Comparison of ENCODE assay signal across 8 cellular contexts in genomic region chr19:4471400-4472173, GRCh38. TPM values are rescaled to one million over a fixed set of nuclear protein-coding genes. Genes with fewer than 3 reads are reported as not detected.
DNase-seq lines count a peak whose midpoint lies in the region; ATAC-seq, FAIRE-seq and TF ChIP-seq lines count a peak whose summit lies in the region.

No MANE protein-coding gene starts in this region.

- TF ChIP-seq CTCF in AG09319 (IDR thresholded peaks at IDR 0.05; ENCODE audit: low read depth, low read length) (no peak), keratinocyte (optimal IDR thresholded peaks at IDR 0.05 in 1 of 3, IDR thresholded peaks at IDR 0.05 in 1 of 3, conservative IDR thresholded peaks at IDR 0.05 in 1 of 3; ENCODE audit: extremely low read depth in 1 of 3, insufficient read depth in 2 of 3, low read length in 3 of 3) (no peak)

- dilution Hi-C loops in keratinocyte (cut with MboI; ENCODE audit: extremely low pct_ligation_motif_present, low sequenced_read_pairs), result no loop called here

- H3K4me1 ChIP-seq in keratinocyte (ENCODE audit: control insufficient read depth, extremely low read depth, insufficient read depth, low read length), result peaks cover 4% of the 10 kb centered on the region

- DNase-seq in AG09319 (ENCODE audit: extremely low read depth, low read depth) (peak; percentile 100), NCI-H345 treated with DMSO at 0.1 percent for 48 hours (lab: John Stamatoyannopoulos, UW; ENCODE audit: unreplicated experiment) (peak; percentile 100), cerebellar nuclear complex (lab: John Stamatoyannopoulos, UW) (peak; percentile 100), keratinocyte (ENCODE audit: low read depth, low spot score) (peak; percentile 100)
- DNase-seq in activated CD4-positive, CD25-positive, alpha-beta regulatory T cell treated with anti-CD3 and anti-CD28 coated beads, Interleukin-2, amount 50 U/mL, for 16 hours (ENCODE audit: low read depth, low spot score), result peak; percentile 96
- peak; percentile 94 to 97 (median 96) for DNase-seq in stimulated activated CD4-positive, alpha-beta T cell treated with anti-CD3 and anti-CD28 coated beads, Interleukin-12 subunit alpha, Interleukin-12 subunit beta, amount 100 ng/mL, for 48 hours (ENCODE audit: low read depth in 2 of 3, low spot score in 1 of 3)

- no peaks in the 10 kb centered on the region for H3K9me1 ChIP-seq in keratinocyte (ENCODE audit: control insufficient read depth, extremely low read depth, insufficient read depth, low read length)

- peak overlapping the region; percentile 94 for H3K4me2 ChIP-seq in keratinocyte (ENCODE audit: control insufficient read depth, extremely low read depth, insufficient read depth, low read depth, low read length)

- peaks cover 27% of the 10 kb centered on the region for H3K79me2 ChIP-seq in keratinocyte (ENCODE audit: control insufficient read depth, insufficient read depth, low read length)

- ATAC-seq in GM19035 (IDR thresholded peaks at IDR 0.05; ENCODE audit: unreplicated experiment) (peak; percentile 85), HG03342 (IDR thresholded peaks at IDR 0.05; ENCODE audit: unreplicated experiment) (peak; percentile 81)

- FAIRE-seq in keratinocyte (lab: Jason Lieb, UNC), result peak; percentile 98

- peak overlapping the region; percentile 51 to 81 (median 72) for H3K4me3 ChIP-seq in keratinocyte (ENCODE audit: control insufficient read depth in 2 of 3, extremely low read depth in 1 of 3, insufficient read depth in 2 of 3, low read depth in 1 of 3, low read length in 3 of 3)

- H3K27me3 ChIP-seq in keratinocyte (ENCODE audit: control insufficient read depth, extremely low read depth, insufficient read depth, low read length), result no peaks in the 10 kb centered on the region

- peak overlapping the region; percentile 75 for H3K9ac ChIP-seq in keratinocyte (ENCODE audit: control insufficient read depth, extremely low read depth, insufficient read depth, low read length)

- H3K27ac ChIP-seq in keratinocyte (ENCODE audit: control insufficient read depth, insufficient read depth, low read length), result peak overlapping the region; percentile 83

- H3K36me3 ChIP-seq in keratinocyte (ENCODE audit: control insufficient read depth in 2 of 2, extremely low read depth in 1 of 2, insufficient read depth in 2 of 2, low read length in 2 of 2), result peaks cover 0 to 9% of the 10 kb centered on the region in 2 experiments

- H4K20me1 ChIP-seq in keratinocyte (ENCODE audit: control insufficient read depth, extremely low read depth, insufficient read depth, low read length), result no peaks in the 10 kb centered on the region

- peak overlapping the region; percentile 76 for H2AFZ ChIP-seq in keratinocyte (ENCODE audit: control insufficient read depth, low read length)

- H3K9me3 ChIP-seq in keratinocyte (ENCODE audit: control insufficient read depth, low read depth, low read length), result no peaks in the 10 kb centered on the region

RNA-seq across cellular contexts. Expression of gene HDGFL2, which starts 0.5 kb away (rescaled TPM):
- polyA plus RNA-seq in keratinocyte, result 19.5 to 22.0 TPM (median 21.6 TPM) in 3 replicates
- 19.5 TPM for polyA plus RNA-seq in keratinocyte (2011; ENCODE audit: low read depth)
- 10.0 and 22.2 TPM in 2 replicates for polyA plus RNA-seq in keratinocyte (2011; cell fraction: cytosol; rRNA removed)
- polyA plus RNA-seq in keratinocyte (2011; cell fraction: nucleus; rRNA removed), result 21.4 and 30.6 TPM in 2 replicates
- polyA plus RNA-seq in keratinocyte (2012; ENCODE audit: low replicate concordance), result 6.9 and 42.1 TPM in 2 replicates
- polyA minus RNA-seq in keratinocyte, result 10.4 to 18.6 TPM (median 10.5 TPM) in 3 replicates
- polyA minus RNA-seq in keratinocyte (2011; cell fraction: cytosol; rRNA and poly(A)+ RNA removed), result 24.7 TPM
- polyA minus RNA-seq in keratinocyte (2011; cell fraction: nucleus; rRNA and poly(A)+ RNA removed), result 8.8 and 11.4 TPM in 2 replicates

RNA-seq across cellular contexts. Expression of gene UBXN6, which starts 14.0 kb away (rescaled TPM):
- 36.4 to 63.1 TPM (median 48.2 TPM) in 3 replicates for polyA plus RNA-seq in keratinocyte
- 48.9 TPM for polyA plus RNA-seq in keratinocyte (2011; ENCODE audit: low read depth)
- 36.7 and 82.9 TPM in 2 replicates for polyA plus RNA-seq in keratinocyte (2011; cell fraction: cytosol; rRNA removed)
- 38.6 and 44.6 TPM in 2 replicates for polyA plus RNA-seq in keratinocyte (2011; cell fraction: nucleus; rRNA removed)
- polyA plus RNA-seq in keratinocyte (2012; ENCODE audit: low replicate concordance), result 75.6 and 83.5 TPM in 2 replicates
- 30.9 to 48.0 TPM (median 47.7 TPM) in 3 replicates for polyA minus RNA-seq in keratinocyte
- 82.1 TPM for polyA minus RNA-seq in keratinocyte (2011; cell fraction: cytosol; rRNA and poly(A)+ RNA removed)
- 18.5 and 24.9 TPM in 2 replicates for polyA minus RNA-seq in keratinocyte (2011; cell fraction: nucleus; rRNA and poly(A)+ RNA removed)

RNA-seq across cellular contexts. Expression of gene PLIN4, which starts 46.7 kb away (rescaled TPM):
- polyA plus RNA-seq in keratinocyte, result 0.01 TPM in 1 of 3 replicates, not detected in the others
- polyA plus RNA-seq in keratinocyte (2011; ENCODE audit: low read depth), result not detected
- polyA plus RNA-seq in keratinocyte (2011; cell fraction: cytosol; rRNA removed), result not detected in 2 replicates
- polyA plus RNA-seq in keratinocyte (2011; cell fraction: nucleus; rRNA removed), result 0.03 TPM in 1 of 2 replicates, not detected in the other
- 0.03 and 0.25 TPM in 2 replicates for polyA plus RNA-seq in keratinocyte (2012; ENCODE audit: low replicate concordance)
- polyA minus RNA-seq in keratinocyte, result not detected in 3 replicates
- not detected for polyA minus RNA-seq in keratinocyte (2011; cell fraction: cytosol; rRNA and poly(A)+ RNA removed)
- not detected in 2 replicates for polyA minus RNA-seq in keratinocyte (2011; cell fraction: nucleus; rRNA and poly(A)+ RNA removed)

Comparison
In these comparisons a context has a peak if more than half of its experiments do, and no peak if none do; other contexts are left out.
1. Peak in every context shown above with its lines: DNase-seq, ATAC-seq, H3K4me3 ChIP-seq and H3K27ac ChIP-seq.